Comparison of ENCODE assay signal across 23 cellular contexts in genomic region chr3:171056528-171056927, GRCh38. TPM values are rescaled to one million over a fixed set of nuclear protein-coding genes. Genes with fewer than 3 reads are reported as not detected.
A peak's percentile ranks its signal among the peaks of the same experiment; 100 is the strongest.
DNase-seq lines count a peak whose midpoint lies in the region; ATAC-seq and TF ChIP-seq lines count a peak whose summit lies in the region.
"Had no signal": no experiment of that assay in that cellular context is flagged by ENCODE, and none has a peak within 500 bp of the region (broad histone marks: within the 10 kb centered on the region; RNA-seq: fewer than 3 reads in every experiment).

No MANE protein-coding gene starts in this region.

- CTCF ChIA-PET in CD8-positive, alpha-beta T cell (lab: Charles Lee): no interaction called here

- TF ChIP-seq CTCF in cardiac fibroblast (IDR thresholded peaks at IDR 0.05; ENCODE audit: low read depth, low read length) (no peak), body of pancreas (IDR thresholded peaks at IDR 0.05) (no peak)
- TF ChIP-seq CTCF in CD8-positive, alpha-beta T cell (IDR thresholded peaks at IDR 0.05): no peak

- peak; percentile 49 for DNase-seq in Daoy (ENCODE audit: low read depth)
- peak; percentile 1 for DNase-seq in NCI-H460 (ENCODE audit: extremely low read depth, low read depth)
- DNase-seq in cardiac fibroblast (ENCODE audit: low read depth in 2 of 2): peak; percentile 47 to 91
- peak; percentile 67 to 89 for DNase-seq in lung microvascular endothelial cell (ENCODE audit: low read depth in 2 of 2)
- DNase-seq in CD8-positive, alpha-beta T cell: no peak
- no peak for DNase-seq in body of pancreas
- DNase-seq: activated CD8-positive, alpha-beta T cell treated with anti-CD3 and anti-CD28 coated beads for 36 hours; activated T-cell treated with anti-CD3 and anti-CD28 coated beads, Interleukin-2, amount 50 U/mL, for 48 hours; effector memory CD8-positive, alpha-beta T cell; H9; lower lobe of right lung; natural killer cell; NCI-H1092 treated with DMSO at 0.1 percent for 48 hours; NCI-H748 treated with DMSO at 0.1 percent for 48 hours; psoas muscle; stimulated activated naive CD8-positive, alpha-beta T cell treated with anti-CD3 and anti-CD28 coated beads, Interleukin-15, amount 100 ng/mL, for 72 hours had no signal

- WGBS in body of pancreas, 2 donors: 82 to 85% methylated on average over 5 of the region's 5 CpGs

- H3K9me3 Mint-ChIP-seq in CD8-positive, alpha-beta T cell: peaks cover 3% of the 10 kb centered on the region
- H3K9me3 Mint-ChIP-seq: activated CD8-positive, alpha-beta T cell treated with anti-CD3 and anti-CD28 coated beads for 36 hours; effector memory CD8-positive, alpha-beta T cell; H9; natural killer cell; stimulated activated naive CD8-positive, alpha-beta T cell treated with anti-CD3 and anti-CD28 coated beads, Interleukin-15, amount 100 ng/mL, for 72 hours had no signal

- no peaks in the 10 kb centered on the region for H3K9me3 ChIP-seq in CD8-positive, alpha-beta T cell (ENCODE audit: low read length)
- no peaks in the 10 kb centered on the region for H3K9me3 ChIP-seq in body of pancreas
- H3K9me3 ChIP-seq: lower lobe of right lung, psoas muscle had no signal

- H3K4me3 Mint-ChIP-seq in CD8-positive, alpha-beta T cell: no peak overlapping the region
- H3K4me3 Mint-ChIP-seq: activated CD8-positive, alpha-beta T cell treated with anti-CD3 and anti-CD28 coated beads for 36 hours; effector memory CD8-positive, alpha-beta T cell; H9; IgD-negative memory B cell; natural killer cell; stimulated activated naive CD8-positive, alpha-beta T cell treated with anti-CD3 and anti-CD28 coated beads, Interleukin-15, amount 100 ng/mL, for 72 hours had no signal

- POLR2A ChIA-PET in CD8-positive, alpha-beta T cell (lab: Charles Lee): no interaction called here

- peaks cover 5% of the 10 kb centered on the region for H3K36me3 Mint-ChIP-seq in CD8-positive, alpha-beta T cell
- H3K36me3 Mint-ChIP-seq: activated naive CD4-positive, alpha-beta T cell treated with anti-CD3 and anti-CD28 coated beads, Interleukin-2, amount 50 U/mL, for 72 hours; IgD-negative memory B cell; natural killer cell had no signal

- no peak overlapping the region for H3K27ac ChIP-seq in CD8-positive, alpha-beta T cell (ENCODE audit: low read depth, low read length)
- H3K27ac ChIP-seq in body of pancreas: no peak overlapping the region
- H3K27ac ChIP-seq: cardiac muscle cell, lower lobe of right lung, psoas muscle, VCaP had no signal

- H3K4me1 ChIP-seq in CD8-positive, alpha-beta T cell (ENCODE audit: insufficient read depth, low read length): no peaks in the 10 kb centered on the region
- peaks cover 7% of the 10 kb centered on the region for H3K4me1 ChIP-seq in body of pancreas
- H3K4me1 ChIP-seq: lower lobe of right lung, psoas muscle had no signal

- H3K27me3 ChIP-seq in CD8-positive, alpha-beta T cell (ENCODE audit: insufficient read depth, low read length): no peaks in the 10 kb centered on the region
- no peaks in the 10 kb centered on the region for H3K27me3 ChIP-seq in body of pancreas
- H3K27me3 ChIP-seq: cardiac muscle cell had no signal

- intact Hi-C loops in CD8-positive, alpha-beta T cell (cut with DNase I, micrococcal nuclease): loop anchor here in 1 of 2 experiments (10.0 kb wide), 1 partner anchor 1288 kb away; no protein-coding TSS in a partner anchor
- intact Hi-C loops in body of pancreas (cut with DNase I): loop anchor here (10.0 kb wide), 1 partner anchor 508 kb away; no protein-coding TSS in a partner anchor

- H3K4me3 ChIP-seq in cardiac fibroblast (replicated peaks in 1 of 2; ENCODE audit: low read depth in 2 of 2, low read length in 2 of 2): no peak overlapping the region
- H3K4me3 ChIP-seq in CD8-positive, alpha-beta T cell (ENCODE audit: low read depth, low read length): no peak overlapping the region
- no peak overlapping the region for H3K4me3 ChIP-seq in body of pancreas
- H3K4me3 ChIP-seq: cardiac muscle cell, lower lobe of right lung, psoas muscle had no signal

- no peaks in the 10 kb centered on the region for H3K36me3 ChIP-seq in CD8-positive, alpha-beta T cell (ENCODE audit: insufficient read depth, low read length)
- no peaks in the 10 kb centered on the region for H3K36me3 ChIP-seq in body of pancreas (replicated peaks in 1 of 2; ENCODE audit: insufficient read depth in 1 of 2, low read depth in 2 of 2)
- H3K36me3 ChIP-seq: cardiac muscle cell, lower lobe of right lung had no signal

- H3K27ac Mint-ChIP-seq in CD8-positive, alpha-beta T cell: no peak overlapping the region
- H3K27ac Mint-ChIP-seq: activated CD8-positive, alpha-beta T cell treated with anti-CD3 and anti-CD28 coated beads for 36 hours; activated naive CD4-positive, alpha-beta T cell treated with anti-CD3 and anti-CD28 coated beads, Interleukin-2, amount 50 U/mL, for 72 hours; effector memory CD8-positive, alpha-beta T cell; H9; IgD-negative memory B cell; natural killer cell; stimulated activated naive CD8-positive, alpha-beta T cell treated with anti-CD3 and anti-CD28 coated beads, Interleukin-15, amount 100 ng/mL, for 72 hours had no signal

- no peak for ATAC-seq in HG02763 (IDR thresholded peaks at IDR 0.05; ENCODE audit: unreplicated experiment)
- no peak for ATAC-seq in CD8-positive, alpha-beta T cell
- ATAC-seq in HG02840 (IDR thresholded peaks at IDR 0.05; ENCODE audit: low FRiP score, unreplicated experiment): no peak
- no peak for ATAC-seq in body of pancreas
- ATAC-seq: activated CD8-positive, alpha-beta T cell treated with anti-CD3 and anti-CD28 coated beads for 36 hours; activated naive CD4-positive, alpha-beta T cell treated with anti-CD3 and anti-CD28 coated beads, Interleukin-2, amount 50 U/mL, for 72 hours; effector memory CD8-positive, alpha-beta T cell; lower lobe of right lung; natural killer cell; psoas muscle; stimulated activated naive CD8-positive, alpha-beta T cell treated with anti-CD3 and anti-CD28 coated beads, Interleukin-15, amount 100 ng/mL, for 72 hours had no signal

- H3K4me1 Mint-ChIP-seq in CD8-positive, alpha-beta T cell (ENCODE audit: low read depth): no peaks in the 10 kb centered on the region
- H3K4me1 Mint-ChIP-seq: IgD-negative memory B cell; natural killer cell; stimulated activated naive CD8-positive, alpha-beta T cell treated with anti-CD3 and anti-CD28 coated beads, Interleukin-15, amount 100 ng/mL, for 72 hours had no signal

- no peak for TF ChIP-seq POLR2A in body of pancreas (IDR thresholded peaks at IDR 0.05)

- no peaks in the 10 kb centered on the region for H3K27me3 Mint-ChIP-seq in CD8-positive, alpha-beta T cell (ENCODE audit: low read depth)
- H3K27me3 Mint-ChIP-seq: activated CD8-positive, alpha-beta T cell treated with anti-CD3 and anti-CD28 coated beads for 36 hours; effector memory CD8-positive, alpha-beta T cell; stimulated activated naive CD8-positive, alpha-beta T cell treated with anti-CD3 and anti-CD28 coated beads, Interleukin-15, amount 100 ng/mL, for 72 hours had no signal

RNA-seq across cellular contexts. Expression of gene SLC2A2, which starts 30.0 kb away (rescaled TPM):
- not detected in 2 replicates for total RNA-seq in Daoy (2014; rRNA removed; shearing (Covaris generic))
- total RNA-seq in NCI-H460 (2014; rRNA removed; shearing (Covaris generic)): not detected in 2 replicates
- not detected in 2 replicates for polyA plus RNA-seq in NCI-H460 (2014; cell fraction: nucleus; rRNA removed)
- not detected in 2 replicates for total RNA-seq in lung microvascular endothelial cell
- not detected for total RNA-seq in CD8-positive, alpha-beta T cell
- 1 to 10 TPM; 2.9 to 8.2 TPM for total RNA-seq in body of pancreas
- total RNA-seq: activated CD8-positive, alpha-beta T cell treated with anti-CD3 and anti-CD28 coated beads for 36 hours; activated naive CD4-positive, alpha-beta T cell treated with anti-CD3 and anti-CD28 coated beads, Interleukin-2, amount 50 U/mL, for 72 hours; cardiac muscle cell; glomerular endothelial cell; H9; lower lobe of right lung; natural killer cell; psoas muscle had no signal
- polyA plus RNA-seq: cardiac muscle cell, IgD-negative memory B cell had no signal

Comparison
In these comparisons a context has a peak if more than half of its experiments do, and no peak if none do; other contexts are left out.
1. DNase-seq: peak in Daoy (single experiment), NCI-H460 (single experiment), cardiac fibroblast (2 of 2) and lung microvascular endothelial cell (2 of 2); none in CD8-positive, alpha-beta T cell (0 of 7) and body of pancreas (0 of 4).